Comparison of ENCODE assay signal across 8 cellular contexts in the genomic region with DNA sequence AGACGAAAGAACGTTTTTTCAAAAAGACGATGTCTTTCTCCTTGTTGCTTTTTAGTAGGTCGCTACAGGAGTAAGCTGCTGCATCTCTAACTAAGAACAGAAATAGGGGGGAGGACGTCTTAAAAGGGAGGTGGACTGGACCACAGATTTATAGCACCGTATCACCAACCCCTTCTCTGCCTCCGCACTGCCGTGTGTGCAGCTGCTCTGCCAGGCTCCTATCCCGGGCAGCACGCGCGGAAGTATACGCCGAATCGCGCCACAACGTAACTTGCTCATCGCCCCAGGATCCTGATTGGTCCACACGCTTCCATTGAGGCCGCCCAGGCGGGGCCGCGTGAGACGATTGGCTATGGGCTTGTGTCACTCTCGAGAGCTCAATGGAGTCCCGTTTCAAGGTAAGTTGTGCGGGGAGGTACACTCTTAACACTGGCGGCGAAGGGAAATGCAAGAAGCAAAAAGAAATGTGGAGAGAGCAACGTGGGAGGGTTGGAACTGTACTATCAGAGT. TPM values are rescaled to one million over a fixed set of nuclear protein-coding genes. Genes with fewer than 3 reads are reported as not detected.
DNase-seq lines count a peak whose midpoint lies in the region; ATAC-seq and TF ChIP-seq lines count a peak whose summit lies in the region.

A gene (minus strand): TSS at position 121 of the 510 bp plus-strand sequence. CDS start 64,006 bp downstream, outside the sequence.

- H3K4me3 Mint-ChIP-seq in activated CD4-positive, alpha-beta memory T cell treated with anti-CD3 and anti-CD28 coated beads, Interleukin-2, amount 10 ng/mL, durations not matched to agents 7 days and 5 days = no peak within 1 kb of the TSS
- H3K4me3 Mint-ChIP-seq in memory B cell = no peak within 1 kb of the TSS

- CTCF ChIA-PET in activated CD4-positive, alpha-beta memory T cell treated with anti-CD3 and anti-CD28 coated beads, Interleukin-2, amount 10 ng/mL, durations not matched to agents 7 days and 5 days (lab: Charles Lee) = no interaction called here

- H3K4me1 Mint-ChIP-seq in activated CD4-positive, alpha-beta memory T cell treated with anti-CD3 and anti-CD28 coated beads, Interleukin-2, amount 10 ng/mL, durations not matched to agents 7 days and 5 days = no peaks in the 10 kb centered on the region
- no peaks in the 10 kb centered on the region for H3K4me1 Mint-ChIP-seq in memory B cell

- TF ChIP-seq POLR2A in erythroblast (IDR thresholded peaks at IDR 0.05; ENCODE audit: low read length) = no peak

- no peaks in the 10 kb centered on the region for H3K9me3 Mint-ChIP-seq in activated CD4-positive, alpha-beta memory T cell treated with anti-CD3 and anti-CD28 coated beads, Interleukin-2, amount 10 ng/mL, durations not matched to agents 7 days and 5 days
- H3K9me3 Mint-ChIP-seq in memory B cell = peaks cover 2% of the 10 kb centered on the region

- POLR2A ChIA-PET in activated CD4-positive, alpha-beta memory T cell treated with anti-CD3 and anti-CD28 coated beads, Interleukin-2, amount 10 ng/mL, durations not matched to agents 7 days and 5 days (lab: Charles Lee) = no interaction called here

- H3K27ac Mint-ChIP-seq in activated CD4-positive, alpha-beta memory T cell treated with anti-CD3 and anti-CD28 coated beads, Interleukin-2, amount 10 ng/mL, durations not matched to agents 7 days and 5 days = no peak within 1 kb of the TSS
- no peak within 1 kb of the TSS for H3K27ac Mint-ChIP-seq in memory B cell

- peak; percentile 48 for DNase-seq in COLO829 (ENCODE audit: low spot score)
- peak; percentile 95 to 99 (median 98) for DNase-seq in NCI-H1417 (lab: John Stamatoyannopoulos, UW)
- peak; percentile 28 for DNase-seq in activated CD4-positive, alpha-beta memory T cell treated with anti-CD3 and anti-CD28 coated beads, Interleukin-2, amount 10 ng/mL, durations not matched to agents 7 days and 5 days
- DNase-seq in erythroblast (lab: John Stamatoyannopoulos, UW) = peak; percentile 93 to 94
- DNase-seq in memory B cell (ENCODE audit: low spot score in 2 of 2) = no peak
- DNase-seq in stimulated activated CD8-positive, alpha-beta memory T cell treated with anti-CD3 and anti-CD28 coated beads, Interleukin-4, amount 100 ng/mL, for 48 hours = peak; percentile 37

- ATAC-seq in memory B cell (ENCODE audit: low read depth) (peak; percentile 27), GM21526 (IDR thresholded peaks at IDR 0.05; ENCODE audit: low FRiP score, unreplicated experiment) (no peak), GM19351 (IDR thresholded peaks at IDR 0.05; ENCODE audit: unreplicated experiment) (no peak)

- no peaks in the 10 kb centered on the region for H3K36me3 Mint-ChIP-seq in activated CD4-positive, alpha-beta memory T cell treated with anti-CD3 and anti-CD28 coated beads, Interleukin-2, amount 10 ng/mL, durations not matched to agents 7 days and 5 days (ENCODE audit: low read depth)
- no peaks in the 10 kb centered on the region for H3K36me3 Mint-ChIP-seq in memory B cell

- H3K27me3 Mint-ChIP-seq in activated CD4-positive, alpha-beta memory T cell treated with anti-CD3 and anti-CD28 coated beads, Interleukin-2, amount 10 ng/mL, durations not matched to agents 7 days and 5 days = peaks cover 19% of the 10 kb centered on the region
- peaks cover 7% of the 10 kb centered on the region for H3K27me3 Mint-ChIP-seq in memory B cell

RNA-seq across cellular contexts. Expression of the gene that starts here (rescaled TPM):
- not detected for total RNA-seq in activated CD4-positive, alpha-beta memory T cell treated with anti-CD3 and anti-CD28 coated beads, Interleukin-2, amount 10 ng/mL, durations not matched to agents 7 days and 5 days

Comparison
In these comparisons a context has a peak if more than half of its experiments do, and no peak if none do; other contexts are left out.
1. Peak in DNase-seq in activated CD4-positive, alpha-beta memory T cell treated with anti-CD3 and anti-CD28 coated beads, Interleukin-2, amount 10 ng/mL, durations not matched to agents 7 days and 5 days; RNA of the gene not detected or under 1 TPM.
2. DNase-seq: peak in COLO829 (single experiment), NCI-H1417 (3 of 3), erythroblast (2 of 2) and stimulated activated CD8-positive, alpha-beta memory T cell treated with anti-CD3 and anti-CD28 coated beads, Interleukin-4, amount 100 ng/mL, for 48 hours (single experiment); none in memory B cell (0 of 2).